30 cellular contexts compared by ENCODE assay signal in genomic region chr1:25538165-25538860, GRCh38. TPM values are rescaled to one million over a fixed set of nuclear protein-coding genes. Genes with fewer than 3 reads are reported as not detected.
DNase-seq lines count a peak whose midpoint lies in the region; ATAC-seq, FAIRE-seq and TF ChIP-seq lines count a peak whose summit lies in the region.
"Had no signal": no experiment of that assay in that cellular context is flagged by ENCODE, and none has a peak within 500 bp of the region (broad histone marks: within the 10 kb centered on the region; RNA-seq: fewer than 3 reads in every experiment).

No MANE protein-coding gene starts in this region.

- H3K4me1 Mint-ChIP-seq in activated CD8-positive, alpha-beta T cell treated with anti-CD3 and anti-CD28 coated beads, Interleukin-2, amount 10 ng/mL, durations not matched to agents 7 days and 5 days (ENCODE audit: low read depth), result peaks cover 5% of the 10 kb centered on the region

- FAIRE-seq in small intestine (lab: Jason Lieb, UNC), result no peak
- FAIRE-seq: colon, RCC 7860 had no signal

- no peaks in the 10 kb centered on the region for H3K79me2 ChIP-seq in PC-9 (ENCODE audit: low read depth)

- peaks cover 13% of the 10 kb centered on the region; the same call in 1 of the 2 replicates for H3F3A ChIP-seq in PC-9 (ENCODE audit: insufficient read depth, low read depth)

- POLR2A ChIA-PET in PC-9 (lab: Charles Lee; ENCODE audit: unreplicated experiment), result interaction anchor here (0.7 kb wide), 2 partner anchors 35 to 108 kb away, joined by 3 read pairs; partner anchors contain the start of gene MACO1
- POLR2A ChIA-PET in activated CD8-positive, alpha-beta T cell treated with anti-CD3 and anti-CD28 coated beads, Interleukin-2, amount 10 ng/mL, durations not matched to agents 7 days and 5 days (lab: Charles Lee), result interaction anchor here (1.2 kb wide), 1 partner anchor 60 kb away, joined by 3 read pairs; no protein-coding TSS in a partner anchor

- H3K27me3 Mint-ChIP-seq in activated CD8-positive, alpha-beta T cell treated with anti-CD3 and anti-CD28 coated beads, Interleukin-2, amount 10 ng/mL, durations not matched to agents 7 days and 5 days (ENCODE audit: low read depth), result peaks cover 13% of the 10 kb centered on the region
- H3K27me3 Mint-ChIP-seq: activated CD4-positive, alpha-beta T cell treated with anti-CD3 and anti-CD28 coated beads for 36 hours had no signal

- H2AFZ ChIP-seq in PC-9, result no peak overlapping the region

- CTCF ChIA-PET in PC-9 (lab: Charles Lee), result interaction anchor here (0.6 kb wide), 1 partner anchor 35 kb away, joined by 4 read pairs; no protein-coding TSS in a partner anchor
- CTCF ChIA-PET in activated CD8-positive, alpha-beta T cell treated with anti-CD3 and anti-CD28 coated beads, Interleukin-2, amount 10 ng/mL, durations not matched to agents 7 days and 5 days (lab: Charles Lee), result interaction anchor here (1.0 kb wide), 1 partner anchor 53 kb away, joined by 3 read pairs; no protein-coding TSS in a partner anchor

- H3K4me3 ChIP-seq in PC-9 (no peak overlapping the region), small intestine (ENCODE audit: low read depth in 1 of 2, low read length in 2 of 2) (no peak overlapping the region)
- H3K4me3 ChIP-seq: BLaER1, breast epithelium, right atrium auricular region, SJSA1, transverse colon had no signal

- H3K27ac ChIP-seq in PC-9 (peak overlapping the region; percentile 61), small intestine (ENCODE audit: low read depth in 1 of 2, low read length in 1 of 2) (no peak overlapping the region)
- H3K27ac ChIP-seq: BLaER1, breast epithelium, epithelial cell of prostate, right atrium auricular region, SJSA1, transverse colon, VCaP had no signal

- H4K20me1 ChIP-seq in PC-9 (ENCODE audit: insufficient read depth), result no peaks in the 10 kb centered on the region
- H4K20me1 ChIP-seq: BLaER1 had no signal

- no peak for TF ChIP-seq CTCF in PC-9 (conservative IDR thresholded peaks at IDR 0.05)

- H3K9me3 ChIP-seq in PC-9 (ENCODE audit: insufficient read depth, low read depth) (no peaks in the 10 kb centered on the region), small intestine (ENCODE audit: control insufficient read depth, low read depth) (no peaks in the 10 kb centered on the region)
- H3K9me3 ChIP-seq: BLaER1, breast epithelium, right atrium auricular region, SJSA1, transverse colon had no signal

- no peaks in the 10 kb centered on the region for H3K9me3 Mint-ChIP-seq in activated CD8-positive, alpha-beta T cell treated with anti-CD3 and anti-CD28 coated beads, Interleukin-2, amount 10 ng/mL, durations not matched to agents 7 days and 5 days (ENCODE audit: insufficient read depth)
- H3K9me3 Mint-ChIP-seq: activated naive CD4-positive, alpha-beta T cell treated with anti-CD3 and anti-CD28 coated beads, Interleukin-2, amount 50 U/mL, for 72 hours; HFFc6 had no signal

- H3K27ac Mint-ChIP-seq in activated CD8-positive, alpha-beta T cell treated with anti-CD3 and anti-CD28 coated beads, Interleukin-2, amount 10 ng/mL, durations not matched to agents 7 days and 5 days, result no peak overlapping the region
- H3K27ac Mint-ChIP-seq: activated CD4-positive, alpha-beta T cell treated with anti-CD3 and anti-CD28 coated beads for 36 hours; activated naive CD4-positive, alpha-beta T cell treated with anti-CD3 and anti-CD28 coated beads, Interleukin-2, amount 50 U/mL, for 72 hours; HFFc6 had no signal

- ATAC-seq in activated CD8-positive, alpha-beta T cell treated with anti-CD3 and anti-CD28 coated beads, Interleukin-2, amount 10 ng/mL, durations not matched to agents 7 days and 5 days, result no peak
- ATAC-seq in GM19035 (IDR thresholded peaks at IDR 0.05; ENCODE audit: unreplicated experiment), result no peak
- ATAC-seq: activated CD4-positive, alpha-beta T cell treated with anti-CD3 and anti-CD28 coated beads for 36 hours; activated naive CD4-positive, alpha-beta T cell treated with anti-CD3 and anti-CD28 coated beads, Interleukin-2, amount 50 U/mL, for 72 hours; left cardiac atrium had no signal

- WGBS in small intestine, 3 donors, result 48 to 71% (median 62%) methylated on average over 8 of the region's 8 CpGs

- H3K36me3 Mint-ChIP-seq in activated CD8-positive, alpha-beta T cell treated with anti-CD3 and anti-CD28 coated beads, Interleukin-2, amount 10 ng/mL, durations not matched to agents 7 days and 5 days (ENCODE audit: low read depth), result no peaks in the 10 kb centered on the region
- H3K36me3 Mint-ChIP-seq: activated naive CD4-positive, alpha-beta T cell treated with anti-CD3 and anti-CD28 coated beads, Interleukin-2, amount 50 U/mL, for 72 hours had no signal

- no peak overlapping the region for H3K4me3 Mint-ChIP-seq in activated CD8-positive, alpha-beta T cell treated with anti-CD3 and anti-CD28 coated beads, Interleukin-2, amount 10 ng/mL, durations not matched to agents 7 days and 5 days
- H3K4me3 Mint-ChIP-seq: activated CD4-positive, alpha-beta T cell treated with anti-CD3 and anti-CD28 coated beads for 36 hours; HFFc6 had no signal

- no peaks in the 10 kb centered on the region for H3K36me3 ChIP-seq in PC-9 (ENCODE audit: low read depth)
- no peaks in the 10 kb centered on the region for H3K36me3 ChIP-seq in small intestine (ENCODE audit: control insufficient read depth in 2 of 2, insufficient read depth in 2 of 2, low read length in 2 of 2)
- H3K36me3 ChIP-seq: BLaER1, breast epithelium, right atrium auricular region, SJSA1, transverse colon had no signal

- intact Hi-C loops in PC-9 (cut with micrococcal nuclease; ENCODE audit: unreplicated experiment), result no loop called here

- H3K27me3 ChIP-seq in PC-9 (ENCODE audit: insufficient read depth, low read depth) (no peaks in the 10 kb centered on the region), small intestine (ENCODE audit: control insufficient read depth in 2 of 2, insufficient read depth in 2 of 2, low read length in 2 of 2) (no peaks in the 10 kb centered on the region)
- H3K27me3 ChIP-seq: BLaER1, breast epithelium, right atrium auricular region, SJSA1, transverse colon had no signal

- H3K9me2 ChIP-seq in PC-9 (ENCODE audit: insufficient read depth), result no peaks in the 10 kb centered on the region

- H3K4me2 ChIP-seq in PC-9, result peak overlapping the region; percentile 58
- H3K4me2 ChIP-seq: BLaER1 had no signal

- BruUV-seq in PC-9 (replicated peaks; lab: Mats Ljungman, UMichigan), result no TSS peak

- H3K4me1 ChIP-seq in PC-9 (replicated peaks; ENCODE audit: insufficient read depth) (peaks cover 15% of the 10 kb centered on the region), small intestine (ENCODE audit: control insufficient read depth in 2 of 2, insufficient read depth in 1 of 2, low read depth in 1 of 2, low read length in 1 of 2) (no peaks in the 10 kb centered on the region)
- H3K4me1 ChIP-seq: breast epithelium, SJSA1 had no signal

- DNase-seq in ELF-1 (ENCODE audit: low read depth, low spot score) (peak; percentile 57), PC-9 (peak; percentile 73 to 83), islet precursor cell (peak; percentile 84), small intestine (peak; percentile 16), NCI-H1092 (lab: John Stamatoyannopoulos, UW) (no peak), amygdala (lab: John Stamatoyannopoulos, UW) (no peak)
- no peak for DNase-seq in activated CD8-positive, alpha-beta T cell treated with anti-CD3 and anti-CD28 coated beads, Interleukin-2, amount 10 ng/mL, durations not matched to agents 7 days and 5 days
- DNase-seq: activated CD4-positive, alpha-beta T cell treated with anti-CD3 and anti-CD28 coated beads for 36 hours; DMS53; effector CD4-positive, alpha-beta T cell; HFFc6; hypothalamus; KG1; left cardiac atrium; NCI-H1436; posterior cingulate gyrus; stimulated activated CD4-positive, alpha-beta T cell treated with anti-CD3 and anti-CD28 coated beads, Interleukin-2, amount 100 ng/mL, for 24 hours; stimulated activated CD8-positive, alpha-beta memory T cell treated with anti-CD3 and anti-CD28 coated beads, Interleukin-4, amount 100 ng/mL, for 48 hours; T-helper 9 cell; transverse colon had no signal

RNA-seq across cellular contexts. Expression of gene LDLRAP1, which starts 5.1 kb away (rescaled TPM):
- 24.7 and 29.2 TPM in 2 replicates for total RNA-seq in PC-9 (2021)
- 10 to 100 TPM in 2 of 3 donors, 1 to 10 TPM in 1; 9.5 to 18.2 (median 13.0) TPM for polyA plus RNA-seq in small intestine
- total RNA-seq in activated CD8-positive, alpha-beta T cell treated with anti-CD3 and anti-CD28 coated beads, Interleukin-2, amount 10 ng/mL, durations not matched to agents 7 days and 5 days, result 10 to 100 TPM; 30.7 to 31.3 TPM

Comparison
In these comparisons a context has a peak if more than half of its experiments do, and no peak if none do; other contexts are left out.
1. DNase-seq: peak in ELF-1 (single experiment), PC-9 (2 of 2), islet precursor cell (single experiment) and small intestine (single experiment); none in activated CD8-positive, alpha-beta T cell treated with anti-CD3 and anti-CD28 coated beads, Interleukin-2, amount 10 ng/mL, durations not matched to agents 7 days and 5 days (single experiment), NCI-H1092 (single experiment) and amygdala (0 of 56).